Comparison of ENCODE assay signal across 18 cellular contexts in the genomic region with DNA sequence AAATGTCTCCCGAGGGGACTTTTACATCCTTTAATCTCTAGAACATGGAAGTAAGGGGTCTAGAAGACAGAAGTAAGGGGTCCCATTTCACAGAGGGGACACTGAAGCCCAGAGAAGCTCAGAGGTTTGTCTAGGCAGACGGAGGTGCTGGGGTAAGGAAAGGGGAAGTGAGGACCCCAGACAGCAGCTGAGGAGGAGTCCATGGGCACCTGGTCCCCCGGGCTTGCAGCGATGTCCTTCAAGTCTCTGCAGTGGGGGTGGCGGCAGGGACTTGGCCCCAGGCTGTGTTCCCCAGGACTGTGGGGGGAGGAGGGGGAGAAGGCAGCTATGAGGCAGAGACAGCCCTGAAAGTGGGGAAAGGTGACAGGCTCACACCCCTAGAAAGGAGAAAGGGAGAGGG. TPM values are rescaled to one million over a fixed set of nuclear protein-coding genes. Genes with fewer than 3 reads are reported as not detected.
A peak's percentile ranks its signal among the peaks of the same experiment; 100 is the strongest.
DNase-seq lines count a peak whose midpoint lies in the region; ATAC-seq, FAIRE-seq and TF ChIP-seq lines count a peak whose summit lies in the region.
"Had no signal": no experiment of that assay in that cellular context is flagged by ENCODE, and none has a peak within 500 bp of the region (broad histone marks: within the 10 kb centered on the region; RNA-seq: fewer than 3 reads in every experiment).

No MANE protein-coding gene starts in this region.

- peak overlapping the region; percentile 69 to 95 for H3K27ac Mint-ChIP-seq in T-cell
- no peak overlapping the region for H3K27ac Mint-ChIP-seq in osteocyte (ENCODE audit: unreplicated experiment)

- no peaks in the 10 kb centered on the region for H3K9me3 ChIP-seq in BLaER1 treated with 17β-estradiol and CSF1 and Interleukin-3, amounts not matched to agents 10 nM and 100 nM (replicated peaks in 1 of 11)
- H3K9me3 ChIP-seq in H1 (ENCODE audit: insufficient read depth in 2 of 2, low read depth in 1 of 2, low read length in 1 of 2): no peaks in the 10 kb centered on the region
- H3K9me3 ChIP-seq: esophagus squamous epithelium, heart right ventricle, prostate gland, tibial artery had no signal

- no peak overlapping the region for H2BK15ac ChIP-seq in H1 (ENCODE audit: low read length)

- H3K4me1 Mint-ChIP-seq in T-cell (peaks cover 85 to 97% (median 93%) of the 10 kb centered on the region in 3 donors), osteocyte (ENCODE audit: unreplicated experiment) (peaks cover 3% of the 10 kb centered on the region)

- no peaks in the 10 kb centered on the region for H3K79me2 ChIP-seq in H1 (ENCODE audit: control insufficient read depth in 1 of 2, insufficient read depth in 2 of 2, low read length in 2 of 2)

- no peak for TF ChIP-seq RAD21 in H1 (IDR thresholded peaks at IDR 0.05 in 1 of 2, conservative IDR thresholded peaks at IDR 0.05 in 1 of 2; ENCODE audit: low read depth in 2 of 2, low read length in 2 of 2)

- no peak overlapping the region for H3K56ac ChIP-seq in H1 (replicated peaks; ENCODE audit: insufficient read length, low read depth, low read length)

- H4K5ac ChIP-seq in H1 (ENCODE audit: insufficient read length, low read depth, low read length): no peak overlapping the region

- peaks cover 0 to 33% (median 9%) of the 10 kb centered on the region in 11 experiments; a peak in 7 of 22 replicates for H4K20me1 ChIP-seq in BLaER1 treated with 17β-estradiol and CSF1 and Interleukin-3, amounts not matched to agents 10 nM and 100 nM
- peaks cover 0 to 2% of the 10 kb centered on the region in 2 experiments for H4K20me1 ChIP-seq in H1 (replicated peaks in 1 of 2; ENCODE audit: control insufficient read depth in 1 of 2, insufficient read depth in 2 of 2, low read length in 2 of 2)

- peaks cover 0 to 26% (median 0%) of the 10 kb centered on the region in 11 experiments; a peak in 7 of 22 replicates for H3K36me3 ChIP-seq in BLaER1 treated with 17β-estradiol and CSF1 and Interleukin-3, amounts not matched to agents 10 nM and 100 nM
- H3K36me3 ChIP-seq in H1 (ENCODE audit: control insufficient read depth in 2 of 4, insufficient read depth in 4 of 4, low read length in 3 of 4): no peaks in the 10 kb centered on the region
- H3K36me3 ChIP-seq: esophagus squamous epithelium, heart right ventricle, prostate gland, tibial artery had no signal

- H2BK12ac ChIP-seq in H1 (ENCODE audit: low read depth, low read length): no peak overlapping the region

- no peak for TF ChIP-seq EP300 in H1 (IDR thresholded peaks at IDR 0.05; ENCODE audit: borderline replicate concordance in 1 of 2, low read depth in 2 of 2, low read length in 2 of 2)

- H3K4me3 Mint-ChIP-seq in T-cell (peak overlapping the region; percentile 34 to 75 (median 57)), osteocyte (ENCODE audit: unreplicated experiment) (no peak overlapping the region)

- H2BK5ac ChIP-seq in H1 (ENCODE audit: low read depth, low read length): no peak overlapping the region

- no peak overlapping the region for H4K8ac ChIP-seq in H1 (ENCODE audit: extremely low read depth, insufficient read depth, low read length)

- H3K4me2 ChIP-seq in BLaER1 treated with 17β-estradiol and CSF1 and Interleukin-3, amounts not matched to agents 10 nM and 100 nM: peak overlapping the region; percentile 29 to 74 (median 68); a peak in 20 of 22 replicates
- 0 out of 4 replicates have a peak overlapping the region, but pooled peaks of 1 of the 2 experiments have one; percentile 19 for H3K4me2 ChIP-seq in H1 (ENCODE audit: insufficient read depth in 1 of 2, low read depth in 2 of 2, low read length in 2 of 2)

- peak overlapping the region in 3 of 11 experiments; percentile 12 to 25 (median 25); a peak in 3 of 22 replicates for H3K9ac ChIP-seq in BLaER1 treated with 17β-estradiol and CSF1 and Interleukin-3, amounts not matched to agents 10 nM and 100 nM
- H3K9ac ChIP-seq in H1 (replicated peaks in 1 of 4; ENCODE audit: extremely low read depth in 1 of 4, low read depth in 3 of 4, low read length in 3 of 4): no peak overlapping the region

- H3K79me1 ChIP-seq in H1 (ENCODE audit: low read depth, low read length): no peaks in the 10 kb centered on the region

- no peak overlapping the region for H3K18ac ChIP-seq in H1 (ENCODE audit: extremely low read depth, low read length)

- 0 out of 2 replicates have a peak overlapping the region, but pooled peaks have one; percentile 49 for H2AFZ ChIP-seq in H1 (ENCODE audit: low read length)

- H3K27me3 Mint-ChIP-seq in T-cell (no peaks in the 10 kb centered on the region), osteocyte (ENCODE audit: unreplicated experiment) (peaks cover 59% of the 10 kb centered on the region)

- ATAC-seq in T-cell (replicated peaks in 1 of 4) (peak in 1 of 4 experiments; percentile 22), GM19351 (IDR thresholded peaks at IDR 0.05; ENCODE audit: unreplicated experiment) (no peak)
- ATAC-seq: heart right ventricle had no signal

- CTCF ChIA-PET in T-cell (lab: Charles Lee) (interaction anchor here in 1 of 2 donors (0.6 kb wide), 1 partner anchor 24 kb away, joined by 3 read pairs; no protein-coding TSS in a partner anchor), H1 (lab: Charles Lee; ENCODE audit: partially characterized antibody) (interaction anchor here (1.1 to 1.2 kb wide), 2 partner anchors 9 to 39 kb away, joined by 3 to 5 read pairs; no protein-coding TSS in a partner anchor)

- POLR2A ChIA-PET in T-cell (lab: Charles Lee) (no interaction called here), H1 (lab: Charles Lee; ENCODE audit: partially characterized antibody) (interaction anchor here (0.6 to 0.9 kb wide), 2 partner anchors 17 to 443 kb away, joined by 3 read pairs; no protein-coding TSS in a partner anchor)

- no peak overlapping the region for H2BK120ac ChIP-seq in H1 (replicated peaks; ENCODE audit: low read depth, low read length)

- peak; percentile 50 for FAIRE-seq in GM12891 (lab: Jason Lieb, UNC)
- FAIRE-seq in H1 (lab: Jason Lieb, UNC): no peak

- H3K23me2 ChIP-seq in H1 (ENCODE audit: low read depth, low read length): no peaks in the 10 kb centered on the region; the same call in 1 of the 2 replicates

- no peaks in the 10 kb centered on the region for H3K27me3 ChIP-seq in BLaER1 treated with 17β-estradiol and CSF1 and Interleukin-3, amounts not matched to agents 10 nM and 100 nM
- H3K27me3 ChIP-seq in H1 (replicated peaks in 1 of 4; ENCODE audit: control insufficient read depth in 3 of 4, extremely low read depth in 1 of 4, insufficient read depth in 3 of 4, low read length in 3 of 4): no peaks in the 10 kb centered on the region

- no peak overlapping the region for H3K4ac ChIP-seq in H1 (replicated peaks; ENCODE audit: insufficient read length, low read depth, low read length)

- H3K9me3 Mint-ChIP-seq in T-cell (no peaks in the 10 kb centered on the region), osteocyte (ENCODE audit: unreplicated experiment) (no peaks in the 10 kb centered on the region)

- TF ChIP-seq CTCF in H1 (IDR thresholded peaks at IDR 0.05; ENCODE audit: control extremely low read depth in 1 of 3, insufficient read depth in 1 of 3, low read depth in 1 of 3, low read length in 3 of 3): no peak
- TF ChIP-seq CTCF in osteocyte (IDR thresholded peaks at IDR 0.05): no peak

- no peak for DNase-seq in GM12891 (ENCODE audit: insufficient read length, low spot score)
- no peak for DNase-seq in T-cell
- DNase-seq in H1 (ENCODE audit: low read depth in 1 of 2, low spot score in 2 of 2): no peak
- no peak for DNase-seq in osteocyte (ENCODE audit: extremely low spot score, unreplicated experiment)
- no peak for DNase-seq in HuH-7 (ENCODE audit: low spot score)
- DNase-seq in NCI-H82 (lab: John Stamatoyannopoulos, UW): no peak
- DNase-seq: AML-193, amygdala, cortex of kidney, esophagus squamous epithelium, heart right ventricle, NCI-H1694 treated with DMSO at 0.1 percent for 48 hours, NCI-H526, tibial artery had no signal

- H3K36me3 Mint-ChIP-seq in T-cell (peaks cover 4% of the 10 kb centered on the region), osteocyte (ENCODE audit: unreplicated experiment) (no peaks in the 10 kb centered on the region)

- H3K23ac ChIP-seq in H1 (ENCODE audit: insufficient read length): no peak overlapping the region

- no peak overlapping the region for H3K14ac ChIP-seq in H1 (ENCODE audit: insufficient read length)

- H2AK5ac ChIP-seq in H1 (ENCODE audit: low read depth, low read length): no peak overlapping the region

- TF ChIP-seq POLR2A in GM12891 (IDR thresholded peaks at IDR 0.05; ENCODE audit: low read depth, low read length) (no peak), H1 (IDR thresholded peaks at IDR 0.05; ENCODE audit: control extremely low read depth in 1 of 2, low read depth in 2 of 2, low read length in 2 of 2) (no peak)

- H2BK20ac ChIP-seq in H1 (ENCODE audit: low read length): no peak overlapping the region

- H4K91ac ChIP-seq in H1 (replicated peaks; ENCODE audit: insufficient read length, low read length): no peak overlapping the region

- peaks cover 30 to 99% (median 76%) of the 10 kb centered on the region in 10 experiments for H3K4me1 ChIP-seq in BLaER1 treated with 17β-estradiol and CSF1 and Interleukin-3, amounts not matched to agents 10 nM and 100 nM
- H3K4me1 ChIP-seq in H1 (replicated peaks in 1 of 4; ENCODE audit: control insufficient read depth in 3 of 4, insufficient read depth in 4 of 4, low read length in 3 of 4): peaks cover 0 to 10% (median 7%) of the 10 kb centered on the region in 4 experiments; a peak in 5 of 7 replicates
- H3K4me1 ChIP-seq: esophagus squamous epithelium, prostate gland, tibial artery had no signal

- H3K27ac ChIP-seq in BLaER1 treated with 17β-estradiol and CSF1 and Interleukin-3, amounts not matched to agents 10 nM and 100 nM: peak overlapping the region in 3 of 11 experiments; percentile 7 to 40 (median 26); a peak in 5 of 22 replicates
- H3K27ac ChIP-seq in H1 (ENCODE audit: low read depth, low read length): no peak overlapping the region
- H3K27ac ChIP-seq: esophagus squamous epithelium, heart right ventricle, prostate gland, tibial artery had no signal

- no peak overlapping the region for H3K4me3 ChIP-seq in BLaER1 treated with 17β-estradiol and CSF1 and Interleukin-3, amounts not matched to agents 10 nM and 100 nM
- H3K4me3 ChIP-seq in H1 (ENCODE audit: extremely low read depth in 1 of 4, insufficient read depth in 2 of 4, low read depth in 3 of 4, low read length in 4 of 4): no peak overlapping the region
- H3K4me3 ChIP-seq: esophagus squamous epithelium, heart right ventricle, prostate gland, tibial artery had no signal

- WGBS in H1 (ENCODE audit: extremely low coverage in 1 of 2, insufficient coverage in 1 of 2, insufficient read length in 1 of 2, insufficient replicate concordance in 2 of 2, low coverage in 1 of 2, low lambda C conversion rate in 2 of 2, missing lambda C conversion rate in 1 of 2), 2 experiments: 66% methylated on average over 5 of the region's 5 CpGs; no CpG with 5 or more reads in 1 of the 2 experiments

RNA-seq across cellular contexts. Expression of gene DTX1, which starts 30.7 kb away (rescaled TPM):
- polyA plus RNA-seq in GM12891 (2012; ENCODE audit: low read depth, missing spikeins): 25.4 TPM
- 10 to 100 TPM in 3 of 5 donors, 1 to 10 TPM in 2; 5.6 to 12.0 (median 10.4) TPM for total RNA-seq in T-cell
- 6.9 and 8.6 TPM in 2 replicates for total RNA-seq in H1 (2021; fragmentation: NEBNext Ultra II Directional; extraction: Animal tissue kit (Norgen Biotek cat#: 25700))
- 4.7 and 7.0 TPM in 2 replicates for polyA plus RNA-seq in H1 (2011; rRNA removed)
- polyA plus RNA-seq in H1 (2011; cell fraction: cytosol; rRNA removed): 5.3 TPM
- 7.4 TPM for polyA plus RNA-seq in H1 (2011; cell fraction: nucleus; rRNA removed)
- polyA plus RNA-seq in H1 (2012, experiment 1 of 2): 4.1 to 7.7 TPM (median 6.1 TPM) in 4 replicates
- polyA plus RNA-seq in H1 (2012, experiment 2 of 2): 6.5 TPM
- polyA plus RNA-seq in H1 (2013, experiment 1 of 2): 4.9 TPM
- 4.6 TPM for polyA plus RNA-seq in H1 (2013, experiment 2 of 2)
- 3.0 and 3.6 TPM in 2 replicates for polyA minus RNA-seq in H1 (2011; rRNA and poly(A)+ RNA removed)
- polyA minus RNA-seq in H1 (2011; cell fraction: cytosol; rRNA and poly(A)+ RNA removed): 5.7 TPM
- 3.8 TPM for polyA minus RNA-seq in H1 (2011; cell fraction: nucleus; rRNA and poly(A)+ RNA removed)
- total RNA-seq in osteocyte: not detected in 2 replicates

RNA-seq across cellular contexts. Expression of gene RASAL1, which starts 48.4 kb away (rescaled TPM):
- polyA plus RNA-seq in GM12891 (2012; ENCODE audit: low read depth, missing spikeins): 0.73 TPM
- total RNA-seq in T-cell: 1 to 10 TPM in 2 of 5 donors, under 1 TPM in 3; 0.43 to 2.9 (median 0.85) TPM
- total RNA-seq in H1 (2021; fragmentation: NEBNext Ultra II Directional; extraction: Animal tissue kit (Norgen Biotek cat#: 25700)): 5.0 and 6.4 TPM in 2 replicates
- polyA plus RNA-seq in H1 (2011; rRNA removed): 3.7 and 5.9 TPM in 2 replicates
- polyA plus RNA-seq in H1 (2011; cell fraction: cytosol; rRNA removed): 5.3 TPM
- 11.4 TPM for polyA plus RNA-seq in H1 (2011; cell fraction: nucleus; rRNA removed)
- 2.7 to 5.6 TPM (median 4.5 TPM) in 4 replicates for polyA plus RNA-seq in H1 (2012, experiment 1 of 2)
- 3.6 TPM for polyA plus RNA-seq in H1 (2012, experiment 2 of 2)
- 2.6 TPM for polyA plus RNA-seq in H1 (2013, experiment 1 of 2)
- 2.9 TPM for polyA plus RNA-seq in H1 (2013, experiment 2 of 2)
- 2.3 and 3.4 TPM in 2 replicates for polyA minus RNA-seq in H1 (2011; rRNA and poly(A)+ RNA removed)
- 2.6 TPM for polyA minus RNA-seq in H1 (2011; cell fraction: cytosol; rRNA and poly(A)+ RNA removed)
- polyA minus RNA-seq in H1 (2011; cell fraction: nucleus; rRNA and poly(A)+ RNA removed): 6.4 TPM
- not detected in 2 replicates for total RNA-seq in osteocyte
- total RNA-seq: heart right ventricle, LHCN-M2 had no signal
- polyA plus RNA-seq: heart right ventricle had no signal
